8 cellular contexts compared by ENCODE assay signal in the genomic region with DNA sequence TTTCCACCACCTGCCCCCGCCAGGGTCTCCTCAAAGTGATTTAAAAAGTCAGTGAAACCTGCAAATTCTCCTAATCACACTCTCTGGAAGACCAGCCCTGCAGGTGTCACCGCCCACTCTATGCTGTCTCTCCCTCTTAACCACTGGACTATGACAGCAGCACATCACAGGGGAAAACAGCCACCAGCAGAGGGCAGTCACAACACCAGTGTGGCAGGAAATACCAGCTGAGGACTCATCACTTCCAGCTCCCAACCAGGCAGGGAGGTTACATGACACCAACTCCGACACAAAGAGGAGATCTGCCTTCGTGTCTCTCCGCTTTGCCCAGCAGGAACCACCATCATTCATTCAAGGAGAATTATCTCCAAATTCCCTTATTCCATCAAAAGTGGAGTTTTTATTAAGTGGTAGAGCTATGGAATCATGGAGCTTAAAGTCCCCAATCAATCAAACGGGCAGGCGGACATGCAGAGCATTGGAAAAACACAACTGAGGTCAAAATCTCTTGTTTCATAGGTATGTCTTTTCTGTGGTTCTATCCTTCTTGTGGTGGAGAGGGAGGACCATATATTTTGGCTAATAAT.
DNase-seq lines count a peak whose midpoint lies in the region; ATAC-seq lines count a peak whose summit lies in the region.

No MANE protein-coding gene starts in this region.

- peak; percentile 44 for DNase-seq in activated gamma-delta T cell treated with Interleukin-2 at 50 U/mL for 16 hours
- no peak for DNase-seq in activated gamma-delta T cell (lab: John Stamatoyannopoulos, UW)
- DNase-seq in NCI-H510A treated with DMSO at 0.1 percent for 48 hours (lab: John Stamatoyannopoulos, UW) = peak; percentile 73
- peak; percentile 92 for DNase-seq in activated CD4-positive, alpha-beta T cell treated with anti-CD3 and anti-CD28 coated beads, Interleukin-2, amount 10 ng/mL, durations not matched to agents 24 days and 14 days
- DNase-seq in ecto neural progenitor cell (ENCODE audit: low spot score) = peak; percentile 89
- peak; percentile 93 to 95 for DNase-seq in lung microvascular endothelial cell (ENCODE audit: low read depth in 2 of 2)
- peak; percentile 53 for DNase-seq in stimulated activated CD8-positive, alpha-beta memory T cell treated with anti-CD3 and anti-CD28 coated beads, Interleukin-12 subunit alpha, Interleukin-12 subunit beta, amount 100 ng/mL, for 24 hours (ENCODE audit: extremely low read depth)

- intact Hi-C loops in activated CD4-positive, alpha-beta T cell treated with anti-CD3 and anti-CD28 coated beads, Interleukin-2, amount 10 ng/mL, durations not matched to agents 24 days and 14 days (cut with micrococcal nuclease) = loop anchor here (1.0 to 10.0 kb wide), 4 partner anchors 56 to 526 kb away; no protein-coding TSS in a partner anchor

- no peak overlapping the region for H3K4me3 Mint-ChIP-seq in activated CD4-positive, alpha-beta T cell treated with anti-CD3 and anti-CD28 coated beads, Interleukin-2, amount 10 ng/mL, durations not matched to agents 24 days and 14 days

- peaks cover 10% of the 10 kb centered on the region for H3K27me3 Mint-ChIP-seq in activated CD4-positive, alpha-beta T cell treated with anti-CD3 and anti-CD28 coated beads, Interleukin-2, amount 10 ng/mL, durations not matched to agents 24 days and 14 days

- no peaks in the 10 kb centered on the region for H3K9me3 Mint-ChIP-seq in activated CD4-positive, alpha-beta T cell treated with anti-CD3 and anti-CD28 coated beads, Interleukin-2, amount 10 ng/mL, durations not matched to agents 24 days and 14 days

- no peaks in the 10 kb centered on the region for H3K36me3 Mint-ChIP-seq in activated CD4-positive, alpha-beta T cell treated with anti-CD3 and anti-CD28 coated beads, Interleukin-2, amount 10 ng/mL, durations not matched to agents 24 days and 14 days (ENCODE audit: low read depth)

- ATAC-seq in HG03159 (IDR thresholded peaks at IDR 0.05; ENCODE audit: unreplicated experiment) = peak; percentile 73

- no peak overlapping the region for H3K27ac Mint-ChIP-seq in activated CD4-positive, alpha-beta T cell treated with anti-CD3 and anti-CD28 coated beads, Interleukin-2, amount 10 ng/mL, durations not matched to agents 24 days and 14 days

- peaks cover 5% of the 10 kb centered on the region for H3K4me1 Mint-ChIP-seq in activated CD4-positive, alpha-beta T cell treated with anti-CD3 and anti-CD28 coated beads, Interleukin-2, amount 10 ng/mL, durations not matched to agents 24 days and 14 days
